In the genomic region with DNA sequence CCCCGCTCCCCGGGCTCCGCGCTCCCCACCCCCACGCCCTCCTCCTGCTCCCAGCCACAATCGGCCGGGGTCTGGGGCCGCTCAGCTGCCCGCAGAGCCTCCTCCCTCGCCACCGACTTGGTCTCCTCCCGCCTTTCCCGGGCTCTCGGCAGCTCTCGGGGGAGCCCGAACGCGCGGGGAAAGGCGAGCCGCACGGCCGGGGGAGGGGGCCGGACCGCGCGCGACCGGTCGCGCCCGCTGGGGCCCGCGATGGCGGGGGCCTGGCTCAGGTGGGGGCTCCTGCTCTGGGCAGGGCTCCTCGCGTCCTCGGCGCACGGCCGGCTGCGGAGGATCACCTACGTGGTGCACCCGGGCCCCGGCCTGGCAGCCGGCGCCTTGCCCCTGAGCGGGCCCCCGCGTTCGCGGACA, we compare ENCODE assay signal across 8 cellular contexts. TPM values are rescaled to one million over a fixed set of nuclear protein-coding genes. Genes with fewer than 3 reads are reported as not detected.
A peak's percentile ranks its signal among the peaks of the same experiment; 100 is the strongest.
DNase-seq lines count a peak whose midpoint lies in the region; ATAC-seq and TF ChIP-seq lines count a peak whose summit lies in the region.

No MANE protein-coding gene starts in this region.

- no peak overlapping the region for H3K27ac Mint-ChIP-seq in GM23338

- H3K36me3 Mint-ChIP-seq in GM23338 (ENCODE audit: low read depth), result no peaks in the 10 kb centered on the region; the same call in 2 of the 3 replicates

- H3K27ac ChIP-seq in GM23338 (ENCODE audit: low read depth), result no peak overlapping the region
- peak overlapping the region; percentile 39 to 80 (median 69) for H3K27ac ChIP-seq in Peyer's patch
- H3K27ac ChIP-seq in neutrophil, result no peak overlapping the region

- no peaks in the 10 kb centered on the region for H4K20me1 ChIP-seq in GM23338 (replicated peaks; ENCODE audit: insufficient read depth)

- peak overlapping the region; percentile 79; the same call in 2 of the 3 replicates for H3K4me3 Mint-ChIP-seq in GM23338

- peak; percentile 32 for DNase-seq in GM23338 (ENCODE audit: low spot score)
- peak in 1 of 3 donors; percentile 55 for DNase-seq in Peyer's patch
- no peak for DNase-seq in COLO829 (ENCODE audit: low spot score)
- DNase-seq in NK-92 treated with Interleukin-12 subunit alpha and Interleukin-12 subunit beta, amount 100 ng/mL, for 24 hours (lab: John Stamatoyannopoulos, UW), result no peak

- no peaks in the 10 kb centered on the region; the same call in 2 of the 3 replicates for H3K9me3 Mint-ChIP-seq in GM23338

- H2AFZ ChIP-seq in GM23338, result no peak overlapping the region; the same call in 1 of the 2 replicates

- H3K4me1 Mint-ChIP-seq in GM23338, result peaks cover 17% of the 10 kb centered on the region

- H3K27me3 ChIP-seq in GM23338 (ENCODE audit: insufficient read depth) (no peaks in the 10 kb centered on the region), Peyer's patch (no peaks in the 10 kb centered on the region), neutrophil (peaks cover 84% of the 10 kb centered on the region)

- H3K4me1 ChIP-seq in GM23338 (ENCODE audit: insufficient read depth) (peaks cover 15% of the 10 kb centered on the region), Peyer's patch (peaks cover 0 to 5% (median 2%) of the 10 kb centered on the region in 4 donors), neutrophil (ENCODE audit: control insufficient read depth in 1 of 2, insufficient read depth in 1 of 2, low read depth in 1 of 2, low read length in 1 of 2) (peaks cover 6 to 11% of the 10 kb centered on the region in 2 experiments)

- ATAC-seq in GM23338, result peak; percentile 61
- peak; percentile 28 for ATAC-seq in esophagus mucosa
- no peak for ATAC-seq in GM21786 (IDR thresholded peaks at IDR 0.05; ENCODE audit: unreplicated experiment)

- H3K9me2 ChIP-seq in GM23338 (ENCODE audit: insufficient read depth), result 0 out of 2 replicates have a peak, but pooled peaks cover 2% of the 10 kb centered on the region

- H3K79me2 ChIP-seq in GM23338 (replicated peaks; ENCODE audit: insufficient read depth), result no peaks in the 10 kb centered on the region; the same call in 1 of the 2 replicates

- peaks cover 10% of the 10 kb centered on the region for H3K27me3 Mint-ChIP-seq in GM23338 (ENCODE audit: insufficient read depth, low read depth, poor library complexity)

- H3K4me2 ChIP-seq in GM23338, result peak overlapping the region; percentile 98

- H3F3A ChIP-seq in GM23338 (replicated peaks; ENCODE audit: low read depth), result no peaks in the 10 kb centered on the region

- no peak for TF ChIP-seq POLR2A in Peyer's patch (IDR thresholded peaks at IDR 0.05)

- H3K4me3 ChIP-seq in GM08714 (ENCODE audit: low read length) (peak overlapping the region; percentile 42), GM23338 (peak overlapping the region; percentile 86), Peyer's patch (peak overlapping the region; percentile 57 to 91 (median 68)), neutrophil (ENCODE audit: low read depth in 1 of 2, low read length in 1 of 2) (peak overlapping the region; percentile 64 to 69)

- H3K9me3 ChIP-seq in Peyer's patch, result no peaks in the 10 kb centered on the region
- H3K9me3 ChIP-seq in neutrophil, result no peaks in the 10 kb centered on the region

- TF ChIP-seq CTCF in GM23338 (conservative IDR thresholded peaks at IDR 0.05; ENCODE audit: low read depth in 2 of 2), result no peak
- no peak for TF ChIP-seq CTCF in Peyer's patch (IDR thresholded peaks at IDR 0.05)
- TF ChIP-seq CTCF in neutrophil (IDR thresholded peaks at IDR 0.05), result no peak

- H3K36me3 ChIP-seq in GM23338 (ENCODE audit: insufficient read depth) (no peaks in the 10 kb centered on the region), Peyer's patch (no peaks in the 10 kb centered on the region), neutrophil (no peaks in the 10 kb centered on the region)

TF ChIP-seq in GM23338, 12 proteins besides CTCF, POLR2A, EP300 and RAD21:
- TF ChIP-seq EZH2phosphoT487 (IDR thresholded peaks at IDR 0.05; ENCODE audit: unreplicated experiment) (no peak), POLR2AphosphoS5 (IDR thresholded peaks at IDR 0.05; ENCODE audit: low read depth) (no peak), CREB1 (CRISPR knock-in tag; IDR thresholded peaks at IDR 0.05; ENCODE audit: low read depth) (no peak), EZH2 (IDR thresholded peaks at IDR 0.05; ENCODE audit: low read depth, unreplicated experiment) (no peak), ZNF114 (CRISPR knock-in tag; IDR thresholded peaks at IDR 0.05) (no peak)
- TF ChIP-seq, protein P1, sequence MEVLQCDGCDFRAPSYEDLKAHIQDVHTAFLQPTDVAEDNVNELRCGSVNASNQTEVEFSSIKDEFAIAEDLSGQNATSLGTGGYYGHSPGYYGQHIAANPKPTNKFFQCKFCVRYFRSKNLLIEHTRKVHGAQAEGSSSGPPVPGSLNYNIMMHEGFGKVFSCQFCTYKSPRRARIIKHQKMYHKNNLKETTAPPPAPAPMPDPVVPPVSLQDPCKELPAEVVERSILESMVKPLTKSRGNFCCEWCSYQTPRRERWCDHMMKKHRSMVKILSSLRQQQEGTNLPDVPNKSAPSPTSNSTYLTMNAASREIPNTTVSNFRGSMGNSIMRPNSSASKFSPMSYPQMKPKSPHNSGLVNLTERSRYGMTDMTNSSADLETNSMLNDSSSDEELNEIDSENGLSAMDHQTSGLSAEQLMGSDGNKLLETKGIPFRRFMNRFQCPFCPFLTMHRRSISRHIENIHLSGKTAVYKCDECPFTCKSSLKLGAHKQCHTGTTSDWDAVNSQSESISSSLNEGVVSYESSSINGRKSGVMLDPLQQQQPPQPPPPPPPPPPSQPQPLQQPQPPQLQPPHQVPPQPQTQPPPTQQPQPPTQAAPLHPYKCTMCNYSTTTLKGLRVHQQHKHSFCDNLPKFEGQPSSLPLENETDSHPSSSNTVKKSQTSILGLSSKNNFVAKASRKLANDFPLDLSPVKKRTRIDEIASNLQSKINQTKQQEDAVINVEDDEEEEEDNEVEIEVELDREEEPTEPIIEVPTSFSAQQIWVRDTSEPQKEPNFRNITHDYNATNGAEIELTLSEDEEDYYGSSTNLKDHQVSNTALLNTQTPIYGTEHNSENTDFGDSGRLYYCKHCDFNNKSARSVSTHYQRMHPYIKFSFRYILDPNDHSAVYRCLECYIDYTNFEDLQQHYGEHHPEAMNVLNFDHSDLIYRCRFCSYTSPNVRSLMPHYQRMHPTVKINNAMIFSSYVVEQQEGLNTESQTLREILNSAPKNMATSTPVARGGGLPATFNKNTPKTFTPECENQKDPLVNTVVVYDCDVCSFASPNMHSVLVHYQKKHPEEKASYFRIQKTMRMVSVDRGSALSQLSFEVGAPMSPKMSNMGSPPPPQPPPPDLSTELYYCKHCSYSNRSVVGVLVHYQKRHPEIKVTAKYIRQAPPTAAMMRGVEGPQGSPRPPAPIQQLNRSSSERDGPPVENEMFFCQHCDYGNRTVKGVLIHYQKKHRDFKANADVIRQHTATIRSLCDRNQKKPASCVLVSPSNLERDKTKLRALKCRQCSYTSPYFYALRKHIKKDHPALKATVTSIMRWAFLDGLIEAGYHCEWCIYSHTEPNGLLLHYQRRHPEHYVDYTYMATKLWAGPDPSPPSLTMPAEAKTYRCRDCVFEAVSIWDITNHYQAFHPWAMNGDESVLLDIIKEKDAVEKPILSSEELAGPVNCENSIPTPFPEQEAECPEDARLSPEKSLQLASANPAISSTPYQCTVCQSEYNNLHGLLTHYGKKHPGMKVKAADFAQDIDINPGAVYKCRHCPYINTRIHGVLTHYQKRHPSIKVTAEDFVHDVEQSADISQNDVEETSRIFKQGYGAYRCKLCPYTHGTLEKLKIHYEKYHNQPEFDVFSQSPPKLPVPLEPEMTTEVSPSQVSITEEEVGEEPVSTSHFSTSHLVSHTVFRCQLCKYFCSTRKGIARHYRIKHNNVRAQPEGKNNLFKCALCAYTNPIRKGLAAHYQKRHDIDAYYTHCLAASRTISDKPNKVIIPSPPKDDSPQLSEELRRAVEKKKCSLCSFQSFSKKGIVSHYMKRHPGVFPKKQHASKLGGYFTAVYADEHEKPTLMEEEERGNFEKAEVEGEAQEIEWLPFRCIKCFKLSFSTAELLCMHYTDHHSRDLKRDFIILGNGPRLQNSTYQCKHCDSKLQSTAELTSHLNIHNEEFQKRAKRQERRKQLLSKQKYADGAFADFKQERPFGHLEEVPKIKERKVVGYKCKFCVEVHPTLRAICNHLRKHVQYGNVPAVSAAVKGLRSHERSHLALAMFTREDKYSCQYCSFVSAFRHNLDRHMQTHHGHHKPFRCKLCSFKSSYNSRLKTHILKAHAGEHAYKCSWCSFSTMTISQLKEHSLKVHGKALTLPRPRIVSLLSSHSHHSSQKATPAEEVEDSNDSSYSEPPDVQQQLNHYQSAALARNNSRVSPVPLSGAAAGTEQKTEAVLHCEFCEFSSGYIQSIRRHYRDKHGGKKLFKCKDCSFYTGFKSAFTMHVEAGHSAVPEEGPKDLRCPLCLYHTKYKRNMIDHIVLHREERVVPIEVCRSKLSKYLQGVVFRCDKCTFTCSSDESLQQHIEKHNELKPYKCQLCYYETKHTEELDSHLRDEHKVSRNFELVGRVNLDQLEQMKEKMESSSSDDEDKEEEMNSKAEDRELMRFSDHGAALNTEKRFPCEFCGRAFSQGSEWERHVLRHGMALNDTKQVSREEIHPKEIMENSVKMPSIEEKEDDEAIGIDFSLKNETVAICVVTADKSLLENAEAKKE (CRISPR knock-in tag; IDR thresholded peaks at IDR 0.05), result no peak
- TF ChIP-seq, protein P2, sequence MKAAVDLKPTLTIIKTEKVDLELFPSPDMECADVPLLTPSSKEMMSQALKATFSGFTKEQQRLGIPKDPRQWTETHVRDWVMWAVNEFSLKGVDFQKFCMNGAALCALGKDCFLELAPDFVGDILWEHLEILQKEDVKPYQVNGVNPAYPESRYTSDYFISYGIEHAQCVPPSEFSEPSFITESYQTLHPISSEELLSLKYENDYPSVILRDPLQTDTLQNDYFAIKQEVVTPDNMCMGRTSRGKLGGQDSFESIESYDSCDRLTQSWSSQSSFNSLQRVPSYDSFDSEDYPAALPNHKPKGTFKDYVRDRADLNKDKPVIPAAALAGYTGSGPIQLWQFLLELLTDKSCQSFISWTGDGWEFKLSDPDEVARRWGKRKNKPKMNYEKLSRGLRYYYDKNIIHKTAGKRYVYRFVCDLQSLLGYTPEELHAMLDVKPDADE (IDR thresholded peaks at IDR 0.05), result no peak

RNA-seq across cellular contexts. Expression of gene LTBP1, which starts 0.3 kb away (rescaled TPM):
- total RNA-seq in GM23338 (2014; rRNA removed; shearing (Covaris generic)), result 34.1 and 49.8 TPM in 2 replicates
- polyA plus RNA-seq in GM23338 (2016; fragmentation: Nextera tagmentation; extraction: Ambion mirVana), result 14.2 and 15.7 TPM in 2 replicates
- 10 to 100 TPM in 2 of 4 donors, 1 to 10 TPM in 2; 8.6 to 23.1 (median 13.1) TPM for total RNA-seq in Peyer's patch
- total RNA-seq in esophagus mucosa, result 33.8 TPM

Comparison
In these comparisons a context has a peak if more than half of its experiments do, and no peak if none do; other contexts are left out.
1. H3K27ac ChIP-seq: peak in Peyer's patch (4 of 4); none in GM23338 (single experiment) and neutrophil (single experiment).
2. Peak in every context shown above with its lines, with median percentiles within 50 percentile points of each other: H3K4me3 ChIP-seq.